In genomic region chr13:21033224-21033855, GRCh38 we compare ENCODE assay signal across 8 cellular contexts. TPM values are rescaled to one million over a fixed set of nuclear protein-coding genes. Genes with fewer than 3 reads are reported as not detected.
DNase-seq lines count a peak whose midpoint lies in the region; ATAC-seq and TF ChIP-seq lines count a peak whose summit lies in the region.

No MANE protein-coding gene starts in this region.

- peak; percentile 57 for DNase-seq in AG08395 (ENCODE audit: low spot score)
- no peak for DNase-seq in SJSA1 (ENCODE audit: low read depth in 1 of 2, low spot score in 2 of 2)
- peak; percentile 77 for DNase-seq in fibroblast of mammary gland (ENCODE audit: low read depth)
- no peak for DNase-seq in omental fat pad (ENCODE audit: low spot score)
- DNase-seq in activated CD4-positive, alpha-beta T cell treated with anti-CD3 and anti-CD28 coated beads, Interleukin-2, amount 10 ng/mL, durations not matched to agents 24 days and 14 days: no peak
- DNase-seq in NCI-H524 (lab: John Stamatoyannopoulos, UW): no peak
- DNase-seq in iPS-NIHi11 (ENCODE audit: low spot score): no peak

- peak; percentile 61 for ATAC-seq in omental fat pad (ENCODE audit: low FRiP score)
- ATAC-seq in HG03039 (IDR thresholded peaks at IDR 0.05; ENCODE audit: unreplicated experiment): no peak

- no peaks in the 10 kb centered on the region for H3K27me3 ChIP-seq in SJSA1 (replicated peaks)

- no peaks in the 10 kb centered on the region for H3K9me3 Mint-ChIP-seq in activated CD4-positive, alpha-beta T cell treated with anti-CD3 and anti-CD28 coated beads, Interleukin-2, amount 10 ng/mL, durations not matched to agents 24 days and 14 days

- H3K36me3 Mint-ChIP-seq in activated CD4-positive, alpha-beta T cell treated with anti-CD3 and anti-CD28 coated beads, Interleukin-2, amount 10 ng/mL, durations not matched to agents 24 days and 14 days (ENCODE audit: low read depth): no peaks in the 10 kb centered on the region

- H3K36me3 ChIP-seq in SJSA1: peaks cover 21% of the 10 kb centered on the region

- H3K27ac ChIP-seq in SJSA1: peak overlapping the region; percentile 43

- no peaks in the 10 kb centered on the region for H3K9me3 ChIP-seq in SJSA1 (replicated peaks)

- H3K4me3 ChIP-seq in SJSA1 (no peak overlapping the region), fibroblast of mammary gland (ENCODE audit: control insufficient read depth, low read depth, low read length) (no peak overlapping the region)

- H3K4me1 ChIP-seq in SJSA1 (replicated peaks): peaks cover 18% of the 10 kb centered on the region

- no peaks in the 10 kb centered on the region for H3K27me3 Mint-ChIP-seq in activated CD4-positive, alpha-beta T cell treated with anti-CD3 and anti-CD28 coated beads, Interleukin-2, amount 10 ng/mL, durations not matched to agents 24 days and 14 days

- intact Hi-C loops in activated CD4-positive, alpha-beta T cell treated with anti-CD3 and anti-CD28 coated beads, Interleukin-2, amount 10 ng/mL, durations not matched to agents 24 days and 14 days (cut with micrococcal nuclease): no loop called here

- H3K4me3 Mint-ChIP-seq in activated CD4-positive, alpha-beta T cell treated with anti-CD3 and anti-CD28 coated beads, Interleukin-2, amount 10 ng/mL, durations not matched to agents 24 days and 14 days: no peak overlapping the region

- TF ChIP-seq CTCF in fibroblast of mammary gland (conservative IDR thresholded peaks at IDR 0.05; ENCODE audit: control insufficient read depth, insufficient read depth, low read depth, low read length) (no peak), omental fat pad (IDR thresholded peaks at IDR 0.05) (no peak)

- H3K27ac Mint-ChIP-seq in activated CD4-positive, alpha-beta T cell treated with anti-CD3 and anti-CD28 coated beads, Interleukin-2, amount 10 ng/mL, durations not matched to agents 24 days and 14 days: no peak overlapping the region

- H3K4me1 Mint-ChIP-seq in activated CD4-positive, alpha-beta T cell treated with anti-CD3 and anti-CD28 coated beads, Interleukin-2, amount 10 ng/mL, durations not matched to agents 24 days and 14 days: peaks cover 9% of the 10 kb centered on the region

RNA-seq across cellular contexts. Expression of gene LATS2, which starts 28.0 kb away (rescaled TPM):
- 9.9 and 14.4 TPM in 2 replicates for total RNA-seq in SJSA1 (2014; rRNA removed; shearing (Covaris generic))
- 10 to 100 TPM; 27.6 to 48.0 (median 36.4) TPM for total RNA-seq in omental fat pad
- 1.7 and 2.2 TPM in 2 replicates for total RNA-seq in activated CD4-positive, alpha-beta T cell treated with anti-CD3 and anti-CD28 coated beads, Interleukin-2, amount 10 ng/mL, durations not matched to agents 24 days and 14 days

Comparison
In these comparisons a context has a peak if more than half of its experiments do, and no peak if none do; other contexts are left out.
1. DNase-seq: peak in AG08395 (single experiment) and fibroblast of mammary gland (single experiment); none in SJSA1 (0 of 2), omental fat pad (single experiment), activated CD4-positive, alpha-beta T cell treated with anti-CD3 and anti-CD28 coated beads, Interleukin-2, amount 10 ng/mL, durations not matched to agents 24 days and 14 days (single experiment), NCI-H524 (0 of 2) and iPS-NIHi11 (single experiment).